Comparison of ENCODE assay signal across 8 cellular contexts in genomic region chr10:31031205-31031665, GRCh38. TPM values are rescaled to one million over a fixed set of nuclear protein-coding genes. Genes with fewer than 3 reads are reported as not detected.
DNase-seq lines count a peak whose midpoint lies in the region; ATAC-seq and TF ChIP-seq lines count a peak whose summit lies in the region.

No MANE protein-coding gene starts in this region.

- intact Hi-C loops in vagina (cut with DNase I) = loop anchor here (2.0 to 5.0 kb wide), 2 partner anchors 219 to 728 kb away; no protein-coding TSS in a partner anchor

- peak overlapping the region; percentile 72 for H3K4me3 ChIP-seq in GM12865 (ENCODE audit: low read depth, low read length)
- peak overlapping the region; percentile 59 for H3K4me3 ChIP-seq in mesodermal cell (ENCODE audit: extremely low read depth, insufficient read depth, low read length, poor library complexity, severe bottlenecking)
- H3K4me3 ChIP-seq in vagina = peak overlapping the region; percentile 61

- H3K36me3 ChIP-seq in KOPT-K1 (ENCODE audit: insufficient read depth, low read length) = no peaks in the 10 kb centered on the region
- H3K36me3 ChIP-seq in mesodermal cell (ENCODE audit: control insufficient read depth, insufficient read depth, low read length) = no peaks in the 10 kb centered on the region
- H3K36me3 ChIP-seq in vagina = no peaks in the 10 kb centered on the region

- H3K9me3 Mint-ChIP-seq in chondrocyte (ENCODE audit: low read depth) = peaks cover 3% of the 10 kb centered on the region

- WGBS in mesodermal cell (ENCODE audit: insufficient coverage in 2 of 2), 2 experiments = 6% methylated on average over 8 to 14 of the region's 16 CpGs

- peaks cover 66% of the 10 kb centered on the region for H3K4me1 Mint-ChIP-seq in chondrocyte (ENCODE audit: low read depth)

- peak overlapping the region; percentile 75 for H3K4me3 Mint-ChIP-seq in chondrocyte (ENCODE audit: unreplicated experiment)

- peak overlapping the region; percentile 96 for H3K27ac Mint-ChIP-seq in chondrocyte (ENCODE audit: unreplicated experiment)

- TF ChIP-seq CTCF in GM12865 (IDR thresholded peaks at IDR 0.05; ENCODE audit: insufficient read depth, low read depth, low read length, missing control alignments) (no peak), chondrocyte (IDR thresholded peaks at IDR 0.05) (no peak), vagina (IDR thresholded peaks at IDR 0.05) (no peak)

- H3K27ac ChIP-seq in KOPT-K1 (ENCODE audit: low read depth, low read length, poor library complexity, severe bottlenecking) (peak overlapping the region; percentile 98), mesodermal cell (ENCODE audit: low read depth, low read length, severe bottlenecking) (peak overlapping the region; percentile 99), vagina (peak overlapping the region; percentile 100)

- no peak for DNase-seq in GM12865 (ENCODE audit: low read depth)
- no peak for DNase-seq in chondrocyte (ENCODE audit: low spot score)
- DNase-seq in vagina (ENCODE audit: extremely low spot score in 2 of 2) = no peak
- no peak for DNase-seq in activated gamma-delta T cell treated with Interleukin-2 at 50 U/mL for 16 hours
- no peak for DNase-seq in DMS153 (lab: John Stamatoyannopoulos, UW)

- H3K9me3 ChIP-seq in KOPT-K1 (ENCODE audit: insufficient read depth, low read length, poor library complexity, severe bottlenecking) (no peaks in the 10 kb centered on the region), mesodermal cell (ENCODE audit: control insufficient read depth, low read length) (no peaks in the 10 kb centered on the region), vagina (no peaks in the 10 kb centered on the region)

- no peaks in the 10 kb centered on the region for H3K27me3 ChIP-seq in vagina

- H3K36me3 Mint-ChIP-seq in chondrocyte (ENCODE audit: low read depth) = no peaks in the 10 kb centered on the region

- no peak for TF ChIP-seq POLR2A in vagina (IDR thresholded peaks at IDR 0.05)

- H3K27me3 Mint-ChIP-seq in chondrocyte (ENCODE audit: low read depth) = no peaks in the 10 kb centered on the region

- H3K4me1 ChIP-seq in mesodermal cell (ENCODE audit: control insufficient read depth, insufficient read depth, low read length, poor library complexity, severe bottlenecking) (peaks cover 9% of the 10 kb centered on the region), vagina (peaks cover 53% of the 10 kb centered on the region)

- ATAC-seq in GM21717 (IDR thresholded peaks at IDR 0.05; ENCODE audit: unreplicated experiment) = peak; percentile 84

RNA-seq across cellular contexts. Expression of gene ZNF438, which starts 0.4 kb away (rescaled TPM):
- total RNA-seq in chondrocyte = 4.4 to 6.0 TPM (median 4.9 TPM) in 3 replicates
- polyA plus RNA-seq in mesodermal cell (2013, experiment 1 of 2) = 3.7 TPM
- 2.7 TPM for polyA plus RNA-seq in mesodermal cell (2013, experiment 2 of 2)
- 11.8 TPM for total RNA-seq in vagina
